25 cellular contexts compared by ENCODE assay signal in genomic region chr17:15354256-15354655, GRCh38. TPM values are rescaled to one million over a fixed set of nuclear protein-coding genes. Genes with fewer than 3 reads are reported as not detected.
"Had no signal": no experiment of that assay in that cellular context is flagged by ENCODE, and none has a peak within 500 bp of the region (broad histone marks: within the 10 kb centered on the region; RNA-seq: fewer than 3 reads in every experiment).

No MANE protein-coding gene starts in this region.

- H3K27ac ChIP-seq: breast epithelium, SK-N-MC had no signal

- ATAC-seq: activated CD4-positive, CD25-positive, alpha-beta regulatory T cell treated with anti-CD3 and anti-CD28 coated beads, Interleukin-2, amount 50 U/mL, for 24 hours; activated CD8-positive, alpha-beta memory T cell treated with anti-CD3 and anti-CD28 coated beads, Interleukin-2, amount 10 ng/mL, durations not matched to agents 7 days and 5 days; Panc1; Right ventricle myocardium inferior had no signal

- H3K9me3 ChIP-seq: breast epithelium had no signal

- H3K4me1 ChIP-seq: breast epithelium had no signal

- H3K27me3 ChIP-seq: breast epithelium had no signal

- H3K4me3 ChIP-seq: breast epithelium, SK-N-MC had no signal

- H3K36me3 ChIP-seq: breast epithelium had no signal

- DNase-seq: activated CD4-positive, alpha-beta T cell treated with anti-CD3 and anti-CD28 coated beads, Interleukin-2, amount 10 ng/mL, durations not matched to agents 24 days and 14 days; activated CD4-positive, alpha-beta T cell treated with anti-CD3 and anti-CD28 coated beads, Interleukin-2, amount 50 U/mL, for 48 hours; activated CD8-positive, alpha-beta memory T cell treated with anti-CD3 and anti-CD28 coated beads, Interleukin-2, amount 10 ng/mL, durations not matched to agents 7 days and 5 days; activated effector memory CD4-positive, alpha-beta T cell treated with Interleukin-2 at 50 U/mL for 16 hours; activated naive CD4-positive, alpha-beta T cell; activated T-cell treated with anti-CD3 and anti-CD28 coated beads, Interleukin-2, amount 50 U/mL, for 24 hours; aorta; MM.1S; NCI-H1105; NCI-H1436; NCI-H1694 treated with DMSO at 0.1 percent for 48 hours; NCI-H2029 treated with DMSO at 0.1 percent for 48 hours; NCI-H345; NCI-H510A; NCI-H526 treated with DMSO at 0.1 percent for 48 hours; NCI-H82; RPMI8226; T-helper 1 cell had no signal

RNA-seq across cellular contexts. Expression of gene TEKT3, which starts 12.9 kb away (rescaled TPM):
- total RNA-seq: activated CD4-positive, alpha-beta T cell treated with anti-CD3 and anti-CD28 coated beads, Interleukin-2, amount 10 ng/mL, durations not matched to agents 24 days and 14 days; activated CD8-positive, alpha-beta memory T cell treated with anti-CD3 and anti-CD28 coated beads, Interleukin-2, amount 10 ng/mL, durations not matched to agents 7 days and 5 days; activated T-helper 1 cell treated with anti-CD3 and anti-CD28 coated beads, Interleukin-12 subunit alpha, Interleukin-12 subunit beta, Interleukin-2, Interleukin-4 antibody, amounts not matched to agents 30 ng/mL and 10 ng/mL and 1 ng/mL, durations not matched to agents 14 hours and 24 hours and 36 hours; OCI-LY7 had no signal
